In the genomic region with DNA sequence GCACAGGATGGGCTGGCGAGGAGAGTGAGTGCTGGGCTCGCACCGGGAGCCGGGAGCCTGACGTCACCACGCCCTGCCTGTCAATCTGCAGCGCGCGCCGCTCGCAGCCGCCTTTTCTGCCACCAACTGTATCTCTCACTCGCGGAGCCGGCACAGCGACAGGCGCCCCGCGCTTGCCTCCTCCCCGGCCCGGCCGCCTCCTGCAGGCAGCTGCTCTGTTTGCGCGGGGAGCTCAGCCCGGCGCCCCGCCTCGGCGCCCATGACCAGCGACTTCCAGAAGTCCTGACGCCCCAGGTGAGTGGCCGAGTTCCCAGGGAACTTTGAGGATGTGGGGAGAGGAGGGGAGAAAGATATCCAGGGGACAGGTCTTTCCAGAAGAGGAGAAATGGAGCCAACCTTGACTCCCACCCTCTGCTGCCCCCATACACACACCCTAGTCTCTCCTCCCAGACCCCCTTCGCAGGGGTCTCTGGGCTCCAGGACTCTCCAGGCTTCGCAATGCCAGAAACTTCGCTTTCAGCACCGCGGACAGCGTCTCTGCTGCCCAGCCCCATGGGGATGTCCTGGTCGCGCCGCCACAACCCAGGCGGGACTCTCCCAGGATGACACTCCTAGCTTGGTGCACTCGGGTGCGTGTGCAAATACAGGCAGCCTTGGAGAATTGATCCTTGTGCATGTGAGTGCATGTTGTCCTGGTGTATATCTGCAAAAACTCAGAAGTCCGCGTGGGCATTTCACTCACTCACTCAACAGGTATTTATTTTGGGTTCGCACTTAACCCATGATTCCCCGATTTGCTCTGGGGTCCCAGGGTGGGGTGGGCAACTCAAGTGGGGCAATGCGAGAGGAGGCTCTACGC, we compare ENCODE assay signal across 8 cellular contexts. TPM values are rescaled to one million over a fixed set of nuclear protein-coding genes. Genes with fewer than 3 reads are reported as not detected.
DNase-seq lines count a peak whose midpoint lies in the region; ATAC-seq and TF ChIP-seq lines count a peak whose summit lies in the region.

GPR6 (plus strand) TSS at position 138 of the 859 bp plus-strand sequence. CDS start 802 bp downstream, outside the sequence.

- no peak within 1 kb of the TSS for H3K27ac Mint-ChIP-seq in T-helper 2 cell treated with Interferon-gamma antibody and Interleukin-4, amounts not matched to agents 5 μg/mL and 100 μg/mL, for 36 hours

- H3K4me3 ChIP-seq in left lung (no peak within 1 kb of the TSS), sigmoid colon (no peak within 1 kb of the TSS)

- 6 to 10% methylated on average over 50 of the region's 50 CpGs for WGBS in sigmoid colon, 2 donors

- ATAC-seq in left lung: peak; percentile 93
- no peak for ATAC-seq in HG02852 (IDR thresholded peaks at IDR 0.05; ENCODE audit: unreplicated experiment)

- H3K27ac ChIP-seq in left lung (no peak within 1 kb of the TSS), sigmoid colon (no peak within 1 kb of the TSS)

- H3K27me3 Mint-ChIP-seq in T-helper 2 cell treated with Interferon-gamma antibody and Interleukin-4, amounts not matched to agents 5 μg/mL and 100 μg/mL, for 36 hours (ENCODE audit: low read depth): peaks cover 21% of the 10 kb centered on the region

- H3K9me3 ChIP-seq in left lung (no peaks in the 10 kb centered on the region), sigmoid colon (no peaks in the 10 kb centered on the region)

- H3K9me3 Mint-ChIP-seq in T-helper 2 cell treated with Interferon-gamma antibody and Interleukin-4, amounts not matched to agents 5 μg/mL and 100 μg/mL, for 36 hours: no peaks in the 10 kb centered on the region

- H3K27me3 ChIP-seq in left lung: peaks cover 33 to 76% of the 10 kb centered on the region in 2 donors
- peaks cover 11 to 46% (median 31%) of the 10 kb centered on the region in 3 donors for H3K27me3 ChIP-seq in sigmoid colon

- TF ChIP-seq CTCF in GM10266 (IDR thresholded peaks at IDR 0.05; ENCODE audit: control insufficient read depth, insufficient read depth, low read depth, missing control alignments): no peak
- TF ChIP-seq CTCF in left lung (IDR thresholded peaks at IDR 0.05): no peak
- no peak for TF ChIP-seq CTCF in sigmoid colon (IDR thresholded peaks at IDR 0.05)

- TF ChIP-seq EP300 in sigmoid colon (IDR thresholded peaks at IDR 0.05): no peak

- intact Hi-C loops in left lung (cut with DNase I) (no loop called here), sigmoid colon (cut with DNase I) (no loop called here)

- no peak within 1 kb of the TSS for H3K4me3 Mint-ChIP-seq in T-helper 2 cell treated with Interferon-gamma antibody and Interleukin-4, amounts not matched to agents 5 μg/mL and 100 μg/mL, for 36 hours

- H3K4me1 ChIP-seq in left lung: no peaks in the 10 kb centered on the region
- no peaks in the 10 kb centered on the region for H3K4me1 ChIP-seq in sigmoid colon

- no peaks in the 10 kb centered on the region for H3K36me3 Mint-ChIP-seq in T-helper 2 cell treated with Interferon-gamma antibody and Interleukin-4, amounts not matched to agents 5 μg/mL and 100 μg/mL, for 36 hours (ENCODE audit: low read depth)

- H3K4me1 Mint-ChIP-seq in T-helper 2 cell treated with Interferon-gamma antibody and Interleukin-4, amounts not matched to agents 5 μg/mL and 100 μg/mL, for 36 hours (ENCODE audit: low read depth): no peaks in the 10 kb centered on the region

- H3K36me3 ChIP-seq in left lung (no peaks in the 10 kb centered on the region), sigmoid colon (no peaks in the 10 kb centered on the region)

- peak; percentile 85 for DNase-seq in GM10266 (ENCODE audit: extremely low spot score)
- DNase-seq in NCI-H1092 (lab: John Stamatoyannopoulos, UW): peak; percentile 62
- peak; percentile 42 for DNase-seq in T-helper 2 cell treated with Interferon-gamma antibody and Interleukin-4, amounts not matched to agents 5 μg/mL and 100 μg/mL, for 36 hours (ENCODE audit: low spot score)
- DNase-seq in cerebellar cortex (ENCODE audit: low spot score): peak; percentile 20
- peak; percentile 71 to 85 for DNase-seq in left lung
- peak; percentile 6 to 14 for DNase-seq in stimulated activated CD8-positive, alpha-beta memory T cell treated with anti-CD3 and anti-CD28 coated beads, Interleukin-15, amount 100 ng/mL, for 48 hours (ENCODE audit: low read depth in 2 of 2)
- no peak for DNase-seq in sigmoid colon

- TF ChIP-seq POLR2A in sigmoid colon (IDR thresholded peaks at IDR 0.05): no peak

RNA-seq across cellular contexts. Expression of gene GPR6, which starts in this region (rescaled TPM):
- total RNA-seq in left lung (not detected), sigmoid colon (not detected)
- not detected for polyA plus RNA-seq in sigmoid colon

Comparison
In these comparisons a context has a peak if more than half of its experiments do, and no peak if none do; other contexts are left out.
1. Peak in DNase-seq and ATAC-seq in left lung; RNA of the gene not detected or under 1 TPM.